2 cellular contexts compared by ENCODE assay signal in the genomic region with DNA sequence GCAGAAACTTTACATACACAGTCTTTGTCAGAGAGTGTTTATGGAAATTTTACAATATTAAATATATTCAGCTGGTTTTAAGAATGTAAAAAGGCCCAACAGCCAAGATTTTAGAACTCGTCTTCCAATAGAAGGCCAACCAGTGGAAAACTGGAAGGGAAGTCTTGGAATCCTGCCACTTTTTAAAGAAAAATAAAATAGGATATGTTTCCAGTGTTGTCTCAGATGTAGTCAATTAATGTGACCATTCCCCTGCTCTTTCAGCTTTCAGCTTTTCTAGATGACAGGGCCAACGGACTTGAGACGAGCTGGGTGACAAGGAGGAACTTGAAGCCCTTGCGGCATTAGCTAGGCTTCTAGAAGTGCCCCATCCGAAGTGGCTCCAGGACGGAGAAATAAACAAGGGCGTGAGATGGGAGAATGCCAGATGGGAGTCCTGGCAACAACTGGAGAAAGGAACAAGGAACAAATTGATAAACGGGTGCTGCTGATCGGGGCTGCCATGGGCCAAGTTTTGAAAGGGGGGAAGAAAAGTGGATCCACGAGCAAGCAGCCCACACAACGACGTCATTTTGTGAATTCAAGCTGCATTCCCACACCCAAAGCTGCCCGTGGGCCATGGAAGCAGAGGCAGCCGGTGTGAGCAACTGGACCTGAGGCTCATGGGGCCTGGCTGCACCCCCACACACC.
TF ChIP-seq lines count a peak whose summit lies in the region.

No MANE protein-coding gene starts in this region.

TF ChIP-seq in IMR-90, 13 proteins besides CTCF, POLR2A, EP300 and RAD21:
- TF ChIP-seq RCOR1 (IDR thresholded peaks at IDR 0.05; ENCODE audit: insufficient replicate concordance, low read length) (no peak), MXI1 (IDR thresholded peaks at IDR 0.05; ENCODE audit: borderline replicate concordance, low read depth, low read length) (no peak), CHD1 (IDR thresholded peaks at IDR 0.05; ENCODE audit: low read depth, low read length) (no peak), NFE2L2 (IDR thresholded peaks at IDR 0.05; ENCODE audit: low read depth, low read length) (no peak), RFX5 (IDR thresholded peaks at IDR 0.05; ENCODE audit: low read depth, low read length) (no peak), FOS (IDR thresholded peaks at IDR 0.05; ENCODE audit: low read depth, low read length) (no peak), CEBPB (IDR thresholded peaks at IDR 0.05; ENCODE audit: low read depth, low read length) (no peak), SMC3 (IDR thresholded peaks at IDR 0.05; ENCODE audit: low read depth, low read length) (no peak)
- TF ChIP-seq, protein P1, sequence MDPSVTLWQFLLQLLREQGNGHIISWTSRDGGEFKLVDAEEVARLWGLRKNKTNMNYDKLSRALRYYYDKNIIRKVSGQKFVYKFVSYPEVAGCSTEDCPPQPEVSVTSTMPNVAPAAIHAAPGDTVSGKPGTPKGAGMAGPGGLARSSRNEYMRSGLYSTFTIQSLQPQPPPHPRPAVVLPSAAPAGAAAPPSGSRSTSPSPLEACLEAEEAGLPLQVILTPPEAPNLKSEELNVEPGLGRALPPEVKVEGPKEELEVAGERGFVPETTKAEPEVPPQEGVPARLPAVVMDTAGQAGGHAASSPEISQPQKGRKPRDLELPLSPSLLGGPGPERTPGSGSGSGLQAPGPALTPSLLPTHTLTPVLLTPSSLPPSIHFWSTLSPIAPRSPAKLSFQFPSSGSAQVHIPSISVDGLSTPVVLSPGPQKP (IDR thresholded peaks at IDR 0.05; ENCODE audit: borderline replicate concordance, low read depth, low read length), result no peak
- TF ChIP-seq, protein P2, sequence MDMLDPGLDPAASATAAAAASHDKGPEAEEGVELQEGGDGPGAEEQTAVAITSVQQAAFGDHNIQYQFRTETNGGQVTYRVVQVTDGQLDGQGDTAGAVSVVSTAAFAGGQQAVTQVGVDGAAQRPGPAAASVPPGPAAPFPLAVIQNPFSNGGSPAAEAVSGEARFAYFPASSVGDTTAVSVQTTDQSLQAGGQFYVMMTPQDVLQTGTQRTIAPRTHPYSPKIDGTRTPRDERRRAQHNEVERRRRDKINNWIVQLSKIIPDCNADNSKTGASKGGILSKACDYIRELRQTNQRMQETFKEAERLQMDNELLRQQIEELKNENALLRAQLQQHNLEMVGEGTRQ (IDR thresholded peaks at IDR 0.05; ENCODE audit: low read depth, low read length), result no peak

TF ChIP-seq in endothelial cell of umbilical vein, 7 proteins besides CTCF, POLR2A, EP300 and RAD21:
- TF ChIP-seq JUN (IDR thresholded peaks at IDR 0.05; ENCODE audit: borderline replicate concordance, insufficient read depth, insufficient read length, low read depth) (no peak), GATA2 (IDR thresholded peaks at IDR 0.05; ENCODE audit: insufficient read depth, insufficient read length, low read depth, low read length) (no peak), POLR2AphosphoS5 (IDR thresholded peaks at IDR 0.05; ENCODE audit: insufficient read depth, low read depth, low read length) (no peak), FOS (IDR thresholded peaks at IDR 0.05; ENCODE audit: borderline replicate concordance, insufficient read depth, low read length) (no peak), MYC (IDR thresholded peaks at IDR 0.05; ENCODE audit: low read depth, low read length) (no peak), EZH2 (IDR thresholded peaks at IDR 0.05; ENCODE audit: borderline replicate concordance, low read depth, low read length, severe bottlenecking) (no peak)
- TF ChIP-seq, protein P3, sequence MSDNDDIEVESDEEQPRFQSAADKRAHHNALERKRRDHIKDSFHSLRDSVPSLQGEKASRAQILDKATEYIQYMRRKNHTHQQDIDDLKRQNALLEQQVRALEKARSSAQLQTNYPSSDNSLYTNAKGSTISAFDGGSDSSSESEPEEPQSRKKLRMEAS (IDR thresholded peaks at IDR 0.05; ENCODE audit: insufficient read depth, insufficient read length), result no peak
